17 cellular contexts compared by ENCODE assay signal in the genomic region with DNA sequence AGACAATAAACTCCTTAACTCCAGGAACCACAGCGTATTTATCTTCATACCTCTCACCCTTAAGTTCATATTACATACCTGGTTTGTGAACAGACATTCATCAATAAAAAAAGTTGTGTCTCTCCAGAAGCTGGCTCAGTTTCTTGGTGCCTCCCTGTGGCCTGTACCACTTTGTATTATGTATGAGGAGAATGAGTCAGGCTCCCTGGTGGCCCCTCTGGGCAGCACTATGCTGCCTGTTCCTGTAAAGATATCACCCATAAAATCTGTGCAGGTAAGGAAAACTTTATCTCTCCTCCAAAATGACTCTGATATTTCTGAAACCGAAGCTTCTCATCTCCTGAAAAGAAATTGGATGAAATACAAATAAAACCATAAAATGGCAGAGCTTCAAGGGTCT.
A peak's percentile ranks its signal among the peaks of the same experiment; 100 is the strongest.
DNase-seq lines count a peak whose midpoint lies in the region; ATAC-seq and TF ChIP-seq lines count a peak whose summit lies in the region.
"Had no signal": no experiment of that assay in that cellular context is flagged by ENCODE, and none has a peak within 500 bp of the region (broad histone marks: within the 10 kb centered on the region; RNA-seq: fewer than 3 reads in every experiment).

No MANE protein-coding gene starts in this region.

- H3K9me2 ChIP-seq in HCT116 (ENCODE audit: insufficient read depth) (no peaks in the 10 kb centered on the region), hepatocyte (replicated peaks; ENCODE audit: insufficient read depth) (no peaks in the 10 kb centered on the region)

- H3K9ac ChIP-seq in HCT116 (ENCODE audit: low read length) = no peak overlapping the region

- TF ChIP-seq CTCF in HCT116 (IDR thresholded peaks at IDR 0.05 in 2 of 3, conservative IDR thresholded peaks at IDR 0.05 in 1 of 3; ENCODE audit: borderline replicate concordance in 1 of 3, insufficient read depth in 1 of 3, low read depth in 2 of 3, low read length in 2 of 3) (peak; percentile 4 to 12 (median 6); a peak in 1 of 6 replicates), RWPE2 (IDR thresholded peaks at IDR 0.05; ENCODE audit: poor library complexity, severe bottlenecking) (no peak), hepatocyte (IDR thresholded peaks at IDR 0.05; ENCODE audit: poor library complexity) (no peak), left lung (IDR thresholded peaks at IDR 0.05) (no peak)

- WGBS in hepatocyte (ENCODE audit: low lambda C conversion rate, missing lambda C conversion rate) = 73% methylated on average over 2 of the region's 2 CpGs

- TF ChIP-seq RAD21 in HCT116 (IDR thresholded peaks at IDR 0.05; ENCODE audit: low read depth) = 0 out of 2 replicates have a peak, but pooled peaks have one; percentile 3

- DNase-seq in HCT116 (ENCODE audit: low read depth, low spot score) = no peak
- no peak for DNase-seq in RWPE2 (ENCODE audit: low spot score)
- peak; percentile 8 for DNase-seq in hepatocyte (ENCODE audit: low spot score)
- DNase-seq in renal cortical epithelial cell (ENCODE audit: low read depth) = peak; percentile 51
- no peak for DNase-seq in superior temporal gyrus (ENCODE audit: extremely low spot score)
- DNase-seq in activated CD4-positive, alpha-beta T cell treated with anti-CD3 and anti-CD28 coated beads, Interleukin-2, amount 50 U/mL, for 48 hours = no peak
- no peak for DNase-seq in left lung
- DNase-seq: BE2C; CD4-positive, alpha-beta memory T cell; DMS79 treated with DMSO at 0.1 percent for 48 hours; NCI-H1048; NCI-H146; NCI-H2107; NCI-H748 treated with DMSO at 0.1 percent for 48 hours; SHP77 had no signal

- no peaks in the 10 kb centered on the region for H4K20me1 ChIP-seq in HCT116 (ENCODE audit: insufficient read depth)
- H4K20me1 ChIP-seq in hepatocyte (ENCODE audit: insufficient read depth, poor library complexity, severe bottlenecking) = no peaks in the 10 kb centered on the region

- no peaks in the 10 kb centered on the region for H3K27me3 ChIP-seq in HCT116 (ENCODE audit: insufficient read depth, low read length)
- H3K27me3 ChIP-seq in RWPE2 (ENCODE audit: insufficient read depth, poor library complexity, severe bottlenecking) = no peaks in the 10 kb centered on the region
- no peaks in the 10 kb centered on the region for H3K27me3 ChIP-seq in hepatocyte
- no peaks in the 10 kb centered on the region for H3K27me3 ChIP-seq in left lung
- H3K27me3 ChIP-seq: BE2C had no signal

- H3K27ac ChIP-seq in HCT116 (ENCODE audit: low read depth, low read length) = no peak overlapping the region
- no peak overlapping the region for H3K27ac ChIP-seq in RWPE2 (ENCODE audit: poor library complexity, severe bottlenecking)
- no peak overlapping the region for H3K27ac ChIP-seq in hepatocyte
- H3K27ac ChIP-seq in left lung = no peak overlapping the region
- H3K27ac ChIP-seq: HL-60 had no signal

- RAD21 ChIA-PET in HCT116 (lab: Charles Lee; ENCODE audit: low non-redundant PET in 1 of 2, low total read pairs in 2 of 2, uncharacterized antibody in 2 of 2, unreplicated experiment in 2 of 2) = no interaction called here

- H3K4me3 ChIP-seq in HCT116 (replicated peaks in 1 of 2; ENCODE audit: low read depth in 1 of 2, low read length in 2 of 2) = no peak overlapping the region
- H3K4me3 ChIP-seq in RWPE2 (ENCODE audit: severe bottlenecking) = no peak overlapping the region
- no peak overlapping the region for H3K4me3 ChIP-seq in hepatocyte
- no peak overlapping the region for H3K4me3 ChIP-seq in left lung
- H3K4me3 ChIP-seq: K562 had no signal

- CTCF ChIA-PET in HCT116 (lab: Charles Lee) = no interaction called here

- H3K9me3 ChIP-seq in HCT116 (ENCODE audit: control insufficient read depth in 1 of 2, insufficient read depth in 1 of 2, low read depth in 1 of 2, low read length in 2 of 2) (no peaks in the 10 kb centered on the region), RWPE2 (ENCODE audit: severe bottlenecking) (no peaks in the 10 kb centered on the region), hepatocyte (ENCODE audit: low read depth) (no peaks in the 10 kb centered on the region), left lung (peaks cover 0 to 11% of the 10 kb centered on the region in 2 donors)
- H3K9me3 ChIP-seq: BE2C had no signal

- intact Hi-C loops in HCT116 (cut with micrococcal nuclease) = no loop called here
- intact Hi-C loops in left lung (cut with DNase I) = no loop called here

- POLR2A ChIA-PET in HCT116 (lab: Charles Lee) = no interaction called here

- H3K4me2 ChIP-seq in HCT116 (ENCODE audit: low read length) (no peak overlapping the region), hepatocyte (no peak overlapping the region)

- no peak overlapping the region for H2AFZ ChIP-seq in HCT116 (ENCODE audit: low read depth, low read length, poor library complexity, severe bottlenecking)
- H2AFZ ChIP-seq in hepatocyte = no peak overlapping the region

- ATAC-seq in HCT116 (peak; percentile 70), RWPE2 (ENCODE audit: low read depth) (0 out of 3 replicates have a peak, but pooled peaks have one; percentile 35), left lung (no peak)
- ATAC-seq: K562 had no signal

- H3K79me2 ChIP-seq in HCT116 (ENCODE audit: insufficient read depth, low read length) (no peaks in the 10 kb centered on the region), hepatocyte (no peaks in the 10 kb centered on the region)

- BruUV-seq in HCT116 (replicated peaks; lab: Mats Ljungman, UMichigan) = no TSS peak

- H3K4me1 ChIP-seq in HCT116 (ENCODE audit: control insufficient read depth in 1 of 2, insufficient read depth in 2 of 2, low read length in 2 of 2) (no peaks in the 10 kb centered on the region), RWPE2 (ENCODE audit: insufficient read depth, poor library complexity, severe bottlenecking) (no peaks in the 10 kb centered on the region), hepatocyte (ENCODE audit: insufficient read depth) (peaks cover 14% of the 10 kb centered on the region), left lung (no peaks in the 10 kb centered on the region)
- H3K4me1 ChIP-seq: BE2C had no signal

- no peak for TF ChIP-seq POLR2A in HCT116 (IDR thresholded peaks at IDR 0.05; ENCODE audit: borderline replicate concordance, extremely low read depth, insufficient read depth, insufficient read length)

- H3K36me3 ChIP-seq in HCT116 (ENCODE audit: control insufficient read depth in 1 of 2, insufficient read depth in 2 of 2, low read length in 2 of 2) (no peaks in the 10 kb centered on the region), RWPE2 (ENCODE audit: low read depth) (no peaks in the 10 kb centered on the region), hepatocyte (replicated peaks; ENCODE audit: insufficient read depth, low read depth) (no peaks in the 10 kb centered on the region), left lung (no peaks in the 10 kb centered on the region)
- H3K36me3 ChIP-seq: BE2C had no signal

TF ChIP-seq in HCT116, 20 proteins besides CTCF, POLR2A, EP300 and RAD21:
- TF ChIP-seq, protein P1, sequence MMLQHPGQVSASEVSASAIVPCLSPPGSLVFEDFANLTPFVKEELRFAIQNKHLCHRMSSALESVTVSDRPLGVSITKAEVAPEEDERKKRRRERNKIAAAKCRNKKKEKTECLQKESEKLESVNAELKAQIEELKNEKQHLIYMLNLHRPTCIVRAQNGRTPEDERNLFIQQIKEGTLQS (IDR thresholded peaks at IDR 0.05) = no peak
- TF ChIP-seq ELF1 (IDR thresholded peaks at IDR 0.05; ENCODE audit: borderline replicate concordance, low read depth) (no peak), CBX3 (IDR thresholded peaks at IDR 0.05; ENCODE audit: low read depth) (no peak), SP1 (IDR thresholded peaks at IDR 0.05; ENCODE audit: low read depth) (no peak), YY1 (IDR thresholded peaks at IDR 0.05; ENCODE audit: extremely low read depth, insufficient replicate concordance, low read depth, low read length) (no peak), EGR1 (IDR thresholded peaks at IDR 0.05; ENCODE audit: low read depth) (no peak), TCF7L2 (IDR thresholded peaks at IDR 0.05; ENCODE audit: borderline replicate concordance, extremely low read depth, insufficient read depth, insufficient read length) (no peak), FOSL1 (IDR thresholded peaks at IDR 0.05; ENCODE audit: low read depth) (no peak), SRF (IDR thresholded peaks at IDR 0.05; ENCODE audit: low read depth) (no peak), CEBPB (IDR thresholded peaks at IDR 0.05; ENCODE audit: low read depth) (no peak), EZH2 (IDR thresholded peaks at IDR 0.05) (no peak)
- TF ChIP-seq, protein P2, sequence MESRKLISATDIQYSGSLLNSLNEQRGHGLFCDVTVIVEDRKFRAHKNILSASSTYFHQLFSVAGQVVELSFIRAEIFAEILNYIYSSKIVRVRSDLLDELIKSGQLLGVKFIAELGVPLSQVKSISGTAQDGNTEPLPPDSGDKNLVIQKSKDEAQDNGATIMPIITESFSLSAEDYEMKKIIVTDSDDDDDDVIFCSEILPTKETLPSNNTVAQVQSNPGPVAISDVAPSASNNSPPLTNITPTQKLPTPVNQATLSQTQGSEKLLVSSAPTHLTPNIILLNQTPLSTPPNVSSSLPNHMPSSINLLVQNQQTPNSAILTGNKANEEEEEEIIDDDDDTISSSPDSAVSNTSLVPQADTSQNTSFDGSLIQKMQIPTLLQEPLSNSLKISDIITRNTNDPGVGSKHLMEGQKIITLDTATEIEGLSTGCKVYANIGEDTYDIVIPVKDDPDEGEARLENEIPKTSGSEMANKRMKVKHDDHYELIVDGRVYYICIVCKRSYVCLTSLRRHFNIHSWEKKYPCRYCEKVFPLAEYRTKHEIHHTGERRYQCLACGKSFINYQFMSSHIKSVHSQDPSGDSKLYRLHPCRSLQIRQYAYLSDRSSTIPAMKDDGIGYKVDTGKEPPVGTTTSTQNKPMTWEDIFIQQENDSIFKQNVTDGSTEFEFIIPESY (IDR thresholded peaks at IDR 0.05; ENCODE audit: extremely low read depth, insufficient replicate concordance, low read length) = no peak

Comparison
In these comparisons a context has a peak if more than half of its experiments do, and no peak if none do; other contexts are left out.
1. DNase-seq: peak in hepatocyte (single experiment) and renal cortical epithelial cell (single experiment); none in HCT116 (single experiment), RWPE2 (single experiment), superior temporal gyrus (single experiment), activated CD4-positive, alpha-beta T cell treated with anti-CD3 and anti-CD28 coated beads, Interleukin-2, amount 50 U/mL, for 48 hours (0 of 2) and left lung (0 of 2).
2. CTCF ChIP-seq: peak in HCT116 (3 of 3); none in RWPE2 (single experiment), hepatocyte (single experiment) and left lung (0 of 2).